In genomic region chr4:116439330-116439729, GRCh38 we compare ENCODE assay signal across 20 cellular contexts.
DNase-seq lines count a peak whose midpoint lies in the region; ATAC-seq and TF ChIP-seq lines count a peak whose summit lies in the region.
"Had no signal": no experiment of that assay in that cellular context is flagged by ENCODE, and none has a peak within 500 bp of the region (broad histone marks: within the 10 kb centered on the region; RNA-seq: fewer than 3 reads in every experiment).

No MANE protein-coding gene starts in this region.

- no peaks in the 10 kb centered on the region for H3K9me2 ChIP-seq in SK-N-SH

- no peak overlapping the region for H3K27ac ChIP-seq in SK-N-SH (ENCODE audit: low read depth in 2 of 2, low read length in 1 of 2)
- peak overlapping the region; percentile 80 for H3K27ac ChIP-seq in SK-N-MC
- H3K27ac ChIP-seq: BLaER1 treated with 17β-estradiol and CSF1 and Interleukin-3, amounts not matched to agents 10 nM and 100 nM; C4-2B had no signal

- POLR2A ChIA-PET in SK-N-SH (lab: Yijun Ruan, JAX) = no interaction called here
- POLR2A ChIA-PET in Caco-2 (lab: Charles Lee) = no interaction called here

- H4K20me1 ChIP-seq in SK-N-SH (ENCODE audit: insufficient read depth) = no peaks in the 10 kb centered on the region
- H4K20me1 ChIP-seq: BLaER1 treated with 17β-estradiol and CSF1 and Interleukin-3, amounts not matched to agents 10 nM and 100 nM had no signal

- intact Hi-C loops in left cardiac atrium (cut with DNase I) = no loop called here
- intact Hi-C loops in Caco-2 (cut with micrococcal nuclease; ENCODE audit: unreplicated experiment) = no loop called here

- CTCF ChIA-PET in SK-N-SH (lab: Yijun Ruan, JAX) = no interaction called here
- CTCF ChIA-PET in Caco-2 (lab: Charles Lee) = no interaction called here

- no peak overlapping the region for H3K4me2 ChIP-seq in SK-N-SH
- H3K4me2 ChIP-seq: BLaER1 treated with 17β-estradiol and CSF1 and Interleukin-3, amounts not matched to agents 10 nM and 100 nM had no signal

- WGBS in SK-N-SH (ENCODE audit: low lambda C conversion rate) = 10% methylated on average over 1 of the region's 1 CpG

- H3K4me3 Mint-ChIP-seq in Caco-2 (ENCODE audit: unreplicated experiment) = no peak overlapping the region
- H3K4me3 Mint-ChIP-seq: B cell; CD4-positive, alpha-beta T cell; CD8-positive, alpha-beta T cell had no signal

- H3K9ac ChIP-seq in SK-N-SH = no peak overlapping the region
- no peak overlapping the region for H3K9ac ChIP-seq in SK-N-MC (ENCODE audit: insufficient read length)
- H3K9ac ChIP-seq: BLaER1 treated with 17β-estradiol and CSF1 and Interleukin-3, amounts not matched to agents 10 nM and 100 nM had no signal

- H3K36me3 ChIP-seq in SK-N-SH (replicated peaks in 1 of 2; ENCODE audit: control insufficient read depth in 1 of 2, insufficient read depth in 2 of 2, low read length in 1 of 2) (no peaks in the 10 kb centered on the region), SK-N-MC (ENCODE audit: insufficient read depth, low read length) (no peaks in the 10 kb centered on the region), Caco-2 (ENCODE audit: control insufficient read depth, insufficient read depth, low read length) (no peaks in the 10 kb centered on the region)
- H3K36me3 ChIP-seq: BLaER1 treated with 17β-estradiol and CSF1 and Interleukin-3, amounts not matched to agents 10 nM and 100 nM had no signal

- peaks cover 3% of the 10 kb centered on the region for H3F3A ChIP-seq in SK-N-SH (replicated peaks; ENCODE audit: insufficient read depth)

- no TSS peak for BruUV-seq in Caco-2 (replicated peaks; lab: Mats Ljungman, UMichigan)

- no peaks in the 10 kb centered on the region for H3K79me2 ChIP-seq in SK-N-SH (ENCODE audit: insufficient read depth)

- ATAC-seq in SK-N-SH treated with all-trans-retinoic acid at 6 μM for 48 hours (no peak), left cardiac atrium (no peak)
- ATAC-seq: CD8-positive, alpha-beta T cell; GM12878 had no signal

- TF ChIP-seq CTCF in SK-N-SH (IDR thresholded peaks at IDR 0.05) = no peak
- no peak for TF ChIP-seq CTCF in Caco-2 (IDR thresholded peaks at IDR 0.05; ENCODE audit: insufficient read depth in 1 of 2, low read depth in 1 of 2, low read length in 1 of 2, severe bottlenecking in 1 of 2, unreplicated experiment in 1 of 2)

- no peak for TF ChIP-seq RAD21 in SK-N-SH (IDR thresholded peaks at IDR 0.05; ENCODE audit: low read length)

- H3K27me3 ChIP-seq in SK-N-SH (ENCODE audit: insufficient read depth) = no peaks in the 10 kb centered on the region
- no peaks in the 10 kb centered on the region for H3K27me3 ChIP-seq in Caco-2 (replicated peaks; ENCODE audit: control insufficient read depth, insufficient read depth, low read length)
- H3K27me3 ChIP-seq: BLaER1 treated with 17β-estradiol and CSF1 and Interleukin-3, amounts not matched to agents 10 nM and 100 nM had no signal

- H3K9me3 ChIP-seq in SK-N-SH (no peaks in the 10 kb centered on the region), SK-N-MC (ENCODE audit: low read depth, low read length) (no peaks in the 10 kb centered on the region), Caco-2 (no peaks in the 10 kb centered on the region)
- H3K9me3 ChIP-seq: BLaER1 treated with 17β-estradiol and CSF1 and Interleukin-3, amounts not matched to agents 10 nM and 100 nM had no signal

- no peak overlapping the region for H2AFZ ChIP-seq in SK-N-SH (ENCODE audit: low read depth)

- H3K4me1 Mint-ChIP-seq in Caco-2 (ENCODE audit: low read depth, unreplicated experiment) = no peaks in the 10 kb centered on the region
- H3K4me1 Mint-ChIP-seq: B cell had no signal

- no peak overlapping the region for H3K4me3 ChIP-seq in SK-N-SH (ENCODE audit: low read depth in 2 of 2, low read length in 1 of 2)
- H3K4me3 ChIP-seq in SK-N-MC = no peak overlapping the region
- no peak overlapping the region for H3K4me3 ChIP-seq in Caco-2 (ENCODE audit: low read depth, low read length)
- H3K4me3 ChIP-seq: BLaER1 treated with 17β-estradiol and CSF1 and Interleukin-3, amounts not matched to agents 10 nM and 100 nM; GM12878 had no signal

- no peak overlapping the region for H3K27ac Mint-ChIP-seq in Caco-2 (ENCODE audit: unreplicated experiment)
- H3K27ac Mint-ChIP-seq: B cell; CD4-positive, alpha-beta T cell; CD8-positive, alpha-beta T cell had no signal

- no peaks in the 10 kb centered on the region for H3K9me3 Mint-ChIP-seq in Caco-2 (ENCODE audit: unreplicated experiment)
- H3K9me3 Mint-ChIP-seq: CD4-positive, alpha-beta T cell had no signal

- H3K4me1 ChIP-seq in SK-N-SH (ENCODE audit: control insufficient read depth in 1 of 2, insufficient read depth in 2 of 2, low read depth in 1 of 2, low read length in 1 of 2) (no peaks in the 10 kb centered on the region; a peak in 1 of 4 replicates), Caco-2 (no peaks in the 10 kb centered on the region)
- H3K4me1 ChIP-seq: BLaER1 treated with 17β-estradiol and CSF1 and Interleukin-3, amounts not matched to agents 10 nM and 100 nM had no signal

- DNase-seq in SK-N-SH = no peak
- DNase-seq in NCI-H69 (lab: John Stamatoyannopoulos, UW) = peak; percentile 16
- no peak for DNase-seq in SK-N-MC (ENCODE audit: low read depth, low spot score)
- no peak for DNase-seq in left cardiac atrium
- no peak for DNase-seq in Caco-2
- DNase-seq: 8988T; AML-193; CD4-positive, alpha-beta T cell; CD8-positive, alpha-beta T cell; DMS153; DMS53; DMS79; DND-41; EL; GDM1 had no signal

- 0 out of 4 replicates have a peak, but pooled peaks of 1 of the 2 experiments have one; percentile 12 for TF ChIP-seq EP300 in SK-N-SH (IDR thresholded peaks at IDR 0.05; ENCODE audit: borderline replicate concordance in 1 of 2, low read depth in 1 of 2, low read length in 1 of 2)

- H3K36me3 Mint-ChIP-seq in Caco-2 (ENCODE audit: insufficient read depth, unreplicated experiment) = no peaks in the 10 kb centered on the region
- H3K36me3 Mint-ChIP-seq: CD8-positive, alpha-beta T cell had no signal

- no peaks in the 10 kb centered on the region for H3K27me3 Mint-ChIP-seq in Caco-2 (ENCODE audit: insufficient read depth, unreplicated experiment)
- H3K27me3 Mint-ChIP-seq: B cell; CD4-positive, alpha-beta T cell had no signal

TF ChIP-seq in SK-N-SH treated with all-trans-retinoic acid at 6 μM for 48 hours, 23 proteins besides CTCF, POLR2A, EP300 and RAD21 (continues in another document):
- peak; percentile 61; the same call in 1 of the 2 replicates for TF ChIP-seq CSRNP3 (CRISPR knock-in tag; IDR thresholded peaks at IDR 0.05)

TF ChIP-seq in SK-N-SH, 30 proteins besides CTCF, POLR2A, EP300 and RAD21:
- TF ChIP-seq SMC3 (IDR thresholded peaks at IDR 0.05; ENCODE audit: low read depth, low read length) = no peak
- no peak for TF ChIP-seq RFX5 (IDR thresholded peaks at IDR 0.05; ENCODE audit: low read length)
- TF ChIP-seq TCF12 (IDR thresholded peaks at IDR 0.05) = no peak
- no peak for TF ChIP-seq IRF3 (IDR thresholded peaks at IDR 0.05; ENCODE audit: low read depth, low read length)
- TF ChIP-seq JUND (IDR thresholded peaks at IDR 0.05) = no peak
- TF ChIP-seq USF2 (IDR thresholded peaks at IDR 0.05; ENCODE audit: borderline replicate concordance, low read depth, low read length) = no peak
- no peak for TF ChIP-seq POLR2AphosphoS5 (IDR thresholded peaks at IDR 0.05; ENCODE audit: low read depth, low read length)
- TF ChIP-seq TEAD4 (IDR thresholded peaks at IDR 0.05; ENCODE audit: borderline replicate concordance, insufficient read depth) = no peak
- TF ChIP-seq MAX (IDR thresholded peaks at IDR 0.05; ENCODE audit: low read depth) = no peak
